In the genomic region with DNA sequence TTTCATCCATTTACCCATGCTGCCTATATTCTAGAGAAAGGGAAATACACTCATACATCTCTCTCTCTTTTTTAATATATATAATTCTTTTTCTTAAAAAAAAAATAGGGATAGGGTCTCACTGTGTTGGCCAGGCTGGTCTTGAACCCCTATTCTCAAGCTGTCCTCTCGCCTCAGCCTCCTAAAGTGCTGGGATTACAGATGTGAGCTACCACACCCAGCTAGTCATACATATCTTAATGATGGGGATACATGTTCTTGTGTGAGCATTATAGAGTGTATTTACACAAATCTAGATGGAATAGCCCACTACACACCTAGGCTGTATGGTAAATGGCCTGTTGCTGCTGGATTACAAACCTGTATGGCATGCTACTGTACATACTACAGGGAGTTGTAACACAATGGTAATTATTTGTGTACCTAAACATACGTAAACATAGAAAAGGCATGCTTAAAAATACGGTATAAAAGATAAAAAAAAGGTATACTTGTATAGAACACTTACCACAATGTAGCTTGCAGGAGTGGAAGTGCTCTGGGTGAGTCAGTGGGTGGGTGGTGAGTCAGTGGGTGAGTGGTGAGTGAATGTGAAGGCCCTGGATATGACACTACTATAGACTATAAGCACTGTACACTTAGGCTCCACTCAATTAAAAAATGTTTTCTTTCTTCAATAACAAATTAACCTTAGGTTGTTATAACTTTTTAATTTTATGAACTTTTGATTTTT, we compare ENCODE assay signal across 9 cellular contexts.
A peak's percentile ranks its signal among the peaks of the same experiment; 100 is the strongest.
DNase-seq lines count a peak whose midpoint lies in the region; ATAC-seq and TF ChIP-seq lines count a peak whose summit lies in the region.
"Had no signal": no experiment of that assay in that cellular context is flagged by ENCODE, and none has a peak within 500 bp of the region (broad histone marks: within the 10 kb centered on the region; RNA-seq: fewer than 3 reads in every experiment).

No MANE protein-coding gene starts in this region.

- intact Hi-C loops in upper lobe of right lung (cut with DNase I), result no loop called here
- intact Hi-C loops in aorta (cut with DNase I), result no loop called here

- no peaks in the 10 kb centered on the region for H3K9me3 ChIP-seq in upper lobe of right lung
- H3K9me3 ChIP-seq in aorta (ENCODE audit: control insufficient read depth, low read length), result no peaks in the 10 kb centered on the region

- ATAC-seq in upper lobe of right lung, result peak; percentile 39
- no peak for ATAC-seq in HG03354 (IDR thresholded peaks at IDR 0.05; ENCODE audit: poor library complexity, severe bottlenecking, unreplicated experiment)
- no peak for ATAC-seq in aorta (ENCODE audit: low FRiP score)
- no peak for ATAC-seq in HG03571 (IDR thresholded peaks at IDR 0.05; ENCODE audit: unreplicated experiment)

- no peak for TF ChIP-seq CTCF in upper lobe of right lung (IDR thresholded peaks at IDR 0.05)

- H3K4me3 ChIP-seq in upper lobe of right lung, result no peak overlapping the region
- no peak overlapping the region for H3K4me3 ChIP-seq in aorta (ENCODE audit: low read length in 2 of 2)
- H3K4me3 ChIP-seq: neural progenitor cell had no signal

- no peaks in the 10 kb centered on the region for H3K27me3 ChIP-seq in upper lobe of right lung
- no peaks in the 10 kb centered on the region for H3K27me3 ChIP-seq in aorta (ENCODE audit: control insufficient read depth in 1 of 2, insufficient read depth in 2 of 2, low read length in 1 of 2)
- H3K27me3 ChIP-seq: neural progenitor cell had no signal

- H3K36me3 ChIP-seq in upper lobe of right lung (no peaks in the 10 kb centered on the region), aorta (ENCODE audit: control insufficient read depth in 1 of 2, insufficient read depth in 2 of 2, low read length in 1 of 2) (no peaks in the 10 kb centered on the region)
- H3K36me3 ChIP-seq: neural progenitor cell had no signal

- H3K4me1 ChIP-seq in upper lobe of right lung (no peaks in the 10 kb centered on the region), aorta (ENCODE audit: control insufficient read depth in 1 of 2, insufficient read depth in 2 of 2, low read length in 2 of 2) (no peaks in the 10 kb centered on the region)

- DNase-seq in activated gamma-delta T cell treated with Interleukin-2 at 50 U/mL for 16 hours (peak; percentile 35), activated gamma-delta T cell (lab: John Stamatoyannopoulos, UW) (no peak), myocyte (ENCODE audit: low read depth) (peak; percentile 9), upper lobe of right lung (no peak), aorta (no peak)
- peak; percentile 82 for DNase-seq in activated effector memory CD4-positive, alpha-beta T cell treated with anti-CD3 and anti-CD28 coated beads, Interleukin-2, amount 50 U/mL, for 16 hours

- WGBS in aorta, 2 donors, result 94 to 97% methylated on average over 3 of the region's 3 CpGs

- H3K27ac ChIP-seq in upper lobe of right lung (no peak overlapping the region), aorta (ENCODE audit: low read depth in 1 of 2, low read length in 2 of 2) (no peak overlapping the region)
- H3K27ac ChIP-seq: neural progenitor cell had no signal

Comparison
In these comparisons a context has a peak if more than half of its experiments do, and no peak if none do; other contexts are left out.
1. DNase-seq: peak in activated gamma-delta T cell treated with Interleukin-2 at 50 U/mL for 16 hours (single experiment), activated effector memory CD4-positive, alpha-beta T cell treated with anti-CD3 and anti-CD28 coated beads, Interleukin-2, amount 50 U/mL, for 16 hours (single experiment) and myocyte (single experiment); none in activated gamma-delta T cell (single experiment), upper lobe of right lung (single experiment) and aorta (0 of 2).